15 cellular contexts compared by ENCODE assay signal in genomic region chr11:14318581-14318981, GRCh38. TPM values are rescaled to one million over a fixed set of nuclear protein-coding genes. Genes with fewer than 3 reads are reported as not detected.
DNase-seq lines count a peak whose midpoint lies in the region; ATAC-seq and TF ChIP-seq lines count a peak whose summit lies in the region.
"Had no signal": no experiment of that assay in that cellular context is flagged by ENCODE, and none has a peak within 500 bp of the region (broad histone marks: within the 10 kb centered on the region; RNA-seq: fewer than 3 reads in every experiment).

No MANE protein-coding gene starts in this region.

- no peak overlapping the region for H2AK5ac ChIP-seq in mesendoderm (ENCODE audit: low read length)

- no peak overlapping the region for H2BK5ac ChIP-seq in mesendoderm (ENCODE audit: low read length)

- H3K9me3 Mint-ChIP-seq in activated naive CD8-positive, alpha-beta T cell (ENCODE audit: low read depth), result no peaks in the 10 kb centered on the region
- H3K9me3 Mint-ChIP-seq in activated naive CD8-positive, alpha-beta T cell treated with anti-CD3 and anti-CD28 coated beads for 36 hours, result peaks cover 2% of the 10 kb centered on the region
- H3K9me3 Mint-ChIP-seq in activated CD8-positive, alpha-beta T cell treated with anti-CD3 and anti-CD28 coated beads for 36 hours, result peaks cover 2% of the 10 kb centered on the region
- H3K9me3 Mint-ChIP-seq: T-helper 1 cell treated with Interleukin-12 subunit alpha and Interleukin-12 subunit beta and Interleukin-4 antibody, amounts not matched to agents 30 μg/mL and 1 μg/mL, for 36 hours had no signal

- H3K4ac ChIP-seq in mesendoderm (ENCODE audit: low read depth, low read length), result no peak overlapping the region

- peaks cover 69% of the 10 kb centered on the region for H3K79me2 ChIP-seq in mesendoderm (ENCODE audit: control insufficient read depth, insufficient read depth, low read length)

- H3K4me3 ChIP-seq in upper lobe of left lung, result no peak overlapping the region
- no peak overlapping the region for H3K4me3 ChIP-seq in mesendoderm (ENCODE audit: low read length)
- H3K4me3 ChIP-seq: skin epidermis had no signal

- no peak overlapping the region for H3K23ac ChIP-seq in mesendoderm (ENCODE audit: low read length)

- H3K4me3 Mint-ChIP-seq in activated naive CD8-positive, alpha-beta T cell, result no peak overlapping the region
- no peak overlapping the region for H3K4me3 Mint-ChIP-seq in activated naive CD8-positive, alpha-beta T cell treated with anti-CD3 and anti-CD28 coated beads for 36 hours
- no peak overlapping the region for H3K4me3 Mint-ChIP-seq in activated CD8-positive, alpha-beta T cell treated with anti-CD3 and anti-CD28 coated beads for 36 hours
- H3K4me3 Mint-ChIP-seq: T-helper 1 cell treated with Interleukin-12 subunit alpha and Interleukin-12 subunit beta and Interleukin-4 antibody, amounts not matched to agents 30 μg/mL and 1 μg/mL, for 36 hours had no signal

- no peak overlapping the region for H4K8ac ChIP-seq in mesendoderm (ENCODE audit: low read depth, low read length)

- no peak overlapping the region for H3K9ac ChIP-seq in mesendoderm (ENCODE audit: low read length)

- no peak overlapping the region for H2BK120ac ChIP-seq in mesendoderm (ENCODE audit: low read depth, low read length)

- H3K27ac ChIP-seq in upper lobe of left lung (peak overlapping the region in 1 of 4 donors; percentile 38), mesendoderm (ENCODE audit: low read depth, low read length) (no peak overlapping the region)
- H3K27ac ChIP-seq: skin epidermis had no signal

- H3K27ac Mint-ChIP-seq in activated naive CD8-positive, alpha-beta T cell, result peak overlapping the region; percentile 46
- H3K27ac Mint-ChIP-seq in activated naive CD8-positive, alpha-beta T cell treated with anti-CD3 and anti-CD28 coated beads for 36 hours, result no peak overlapping the region
- H3K27ac Mint-ChIP-seq in activated CD8-positive, alpha-beta T cell treated with anti-CD3 and anti-CD28 coated beads for 36 hours, result peak overlapping the region; percentile 9
- H3K27ac Mint-ChIP-seq: T-helper 1 cell treated with Interleukin-12 subunit alpha and Interleukin-12 subunit beta and Interleukin-4 antibody, amounts not matched to agents 30 μg/mL and 1 μg/mL, for 36 hours had no signal

- 36 to 44% methylated on average over 1 of the region's 1 CpG for WGBS in upper lobe of left lung, 2 donors
- WGBS in mesendoderm (ENCODE audit: extremely low coverage, insufficient coverage, low lambda C conversion rate), result no CpG with 5 or more reads among the region's 1 CpG

- ATAC-seq in activated CD8-positive, alpha-beta T cell treated with anti-CD3 and anti-CD28 coated beads for 36 hours, result no peak
- ATAC-seq in upper lobe of left lung (ENCODE audit: low FRiP score in 2 of 2), result peak; percentile 48 to 88
- no peak for ATAC-seq in HG02938 (IDR thresholded peaks at IDR 0.05; ENCODE audit: unreplicated experiment)

- H3K36me3 Mint-ChIP-seq in activated naive CD8-positive, alpha-beta T cell, result peaks cover 3% of the 10 kb centered on the region
- peaks cover 14% of the 10 kb centered on the region for H3K36me3 Mint-ChIP-seq in activated naive CD8-positive, alpha-beta T cell treated with anti-CD3 and anti-CD28 coated beads for 36 hours
- peaks cover 14% of the 10 kb centered on the region for H3K36me3 Mint-ChIP-seq in activated CD8-positive, alpha-beta T cell treated with anti-CD3 and anti-CD28 coated beads for 36 hours (ENCODE audit: low read depth)

- peaks cover 61% of the 10 kb centered on the region for H3K4me1 Mint-ChIP-seq in activated naive CD8-positive, alpha-beta T cell (ENCODE audit: low read depth)
- peaks cover 62% of the 10 kb centered on the region for H3K4me1 Mint-ChIP-seq in activated naive CD8-positive, alpha-beta T cell treated with anti-CD3 and anti-CD28 coated beads for 36 hours
- peaks cover 68% of the 10 kb centered on the region for H3K4me1 Mint-ChIP-seq in activated CD8-positive, alpha-beta T cell treated with anti-CD3 and anti-CD28 coated beads for 36 hours (ENCODE audit: low read depth)

- H2BK15ac ChIP-seq in mesendoderm (replicated peaks; ENCODE audit: low read depth), result no peak overlapping the region

- no peak for TF ChIP-seq EP300 in upper lobe of left lung (IDR thresholded peaks at IDR 0.05)

- H3K4me2 ChIP-seq in mesendoderm (ENCODE audit: low read length), result no peak overlapping the region

- H3K56ac ChIP-seq in mesendoderm (ENCODE audit: low read length), result no peak overlapping the region

- no peak overlapping the region for H3K18ac ChIP-seq in mesendoderm (ENCODE audit: low read length)

- H3K27me3 Mint-ChIP-seq in activated naive CD8-positive, alpha-beta T cell, result no peaks in the 10 kb centered on the region
- no peaks in the 10 kb centered on the region for H3K27me3 Mint-ChIP-seq in activated naive CD8-positive, alpha-beta T cell treated with anti-CD3 and anti-CD28 coated beads for 36 hours
- no peaks in the 10 kb centered on the region for H3K27me3 Mint-ChIP-seq in activated CD8-positive, alpha-beta T cell treated with anti-CD3 and anti-CD28 coated beads for 36 hours

- no peak for TF ChIP-seq POLR2A in upper lobe of left lung (IDR thresholded peaks at IDR 0.05)

- DNase-seq in activated naive CD8-positive, alpha-beta T cell treated with anti-CD3 and anti-CD28 coated beads for 36 hours, result no peak
- no peak for DNase-seq in activated CD8-positive, alpha-beta T cell treated with anti-CD3 and anti-CD28 coated beads for 36 hours
- peak; percentile 59 for DNase-seq in iris pigment epithelial cell (ENCODE audit: low read depth)
- no peak for DNase-seq in upper lobe of left lung
- no peak for DNase-seq in central memory CD4-positive, alpha-beta T cell
- DNase-seq in mesendoderm, result no peak
- DNase-seq: activated CD4-positive, alpha-beta T cell treated with anti-CD3 and anti-CD28 coated beads for 1 hour; activated T-cell treated with anti-CD3 and anti-CD28 coated beads for 4 hours; NCI-H524; nucleus accumbens; stimulated activated naive CD4-positive, alpha-beta T cell had no signal

- peaks cover 4 to 28% (median 15%) of the 10 kb centered on the region in 4 donors for H3K4me1 ChIP-seq in upper lobe of left lung
- H3K4me1 ChIP-seq in mesendoderm (ENCODE audit: control insufficient read depth, low read depth, low read length), result peaks cover 1% of the 10 kb centered on the region

- CTCF ChIA-PET in activated CD8-positive, alpha-beta T cell treated with anti-CD3 and anti-CD28 coated beads for 36 hours (lab: Charles Lee), result interaction anchor here (1.9 to 3.3 kb wide), 4 partner anchors 10 to 136 kb away, joined by 5 to 14 read pairs (median 8); no protein-coding TSS in a partner anchor

- intact Hi-C loops in activated CD8-positive, alpha-beta T cell treated with anti-CD3 and anti-CD28 coated beads for 36 hours (cut with micrococcal nuclease), result no loop called here

- H3K79me1 ChIP-seq in mesendoderm (ENCODE audit: low read length), result peaks cover 6% of the 10 kb centered on the region

- no peaks in the 10 kb centered on the region for H3K9me3 ChIP-seq in upper lobe of left lung

- POLR2A ChIA-PET in activated CD8-positive, alpha-beta T cell treated with anti-CD3 and anti-CD28 coated beads for 36 hours (lab: Charles Lee), result interaction anchor here (0.9 to 1.3 kb wide), 3 partner anchors 10 to 39 kb away, joined by 3 to 4 read pairs (median 3); no protein-coding TSS in a partner anchor

- TF ChIP-seq CTCF in activated CD8-positive, alpha-beta T cell treated with anti-CD3 and anti-CD28 coated beads for 36 hours (IDR thresholded peaks at IDR 0.05), result no peak
- TF ChIP-seq CTCF in upper lobe of left lung (IDR thresholded peaks at IDR 0.05), result no peak

- no peak overlapping the region for H4K5ac ChIP-seq in mesendoderm (ENCODE audit: low read length)

- H3K36me3 ChIP-seq in upper lobe of left lung (no peaks in the 10 kb centered on the region), mesendoderm (ENCODE audit: control insufficient read depth, insufficient read depth, low read length) (no peaks in the 10 kb centered on the region)

- no peaks in the 10 kb centered on the region for H3K27me3 ChIP-seq in upper lobe of left lung
- no peaks in the 10 kb centered on the region for H3K27me3 ChIP-seq in mesendoderm (ENCODE audit: insufficient read depth, low read length, poor library complexity)

RNA-seq across cellular contexts. Expression of gene RRAS2, which starts 40.4 kb away (rescaled TPM):
- 10 to 100 TPM; 70.7 to 72.7 TPM for total RNA-seq in activated naive CD8-positive, alpha-beta T cell treated with anti-CD3 and anti-CD28 coated beads for 36 hours
- total RNA-seq in activated CD8-positive, alpha-beta T cell treated with anti-CD3 and anti-CD28 coated beads for 36 hours, result 10 to 100 TPM; 87.9 to 92.0 TPM
- 10 to 100 TPM; 23.0 to 70.4 (median 40.2) TPM for total RNA-seq in upper lobe of left lung
- 180 TPM for polyA plus RNA-seq in mesendoderm (2013, experiment 1 of 2)
- 184 TPM for polyA plus RNA-seq in mesendoderm (2013, experiment 2 of 2)

Comparison
In these comparisons a context has a peak if more than half of its experiments do, and no peak if none do; other contexts are left out.
1. ATAC-seq: peak in upper lobe of left lung (2 of 2); none in activated CD8-positive, alpha-beta T cell treated with anti-CD3 and anti-CD28 coated beads for 36 hours (single experiment) and HG02938 (single experiment).